In the genomic region with DNA sequence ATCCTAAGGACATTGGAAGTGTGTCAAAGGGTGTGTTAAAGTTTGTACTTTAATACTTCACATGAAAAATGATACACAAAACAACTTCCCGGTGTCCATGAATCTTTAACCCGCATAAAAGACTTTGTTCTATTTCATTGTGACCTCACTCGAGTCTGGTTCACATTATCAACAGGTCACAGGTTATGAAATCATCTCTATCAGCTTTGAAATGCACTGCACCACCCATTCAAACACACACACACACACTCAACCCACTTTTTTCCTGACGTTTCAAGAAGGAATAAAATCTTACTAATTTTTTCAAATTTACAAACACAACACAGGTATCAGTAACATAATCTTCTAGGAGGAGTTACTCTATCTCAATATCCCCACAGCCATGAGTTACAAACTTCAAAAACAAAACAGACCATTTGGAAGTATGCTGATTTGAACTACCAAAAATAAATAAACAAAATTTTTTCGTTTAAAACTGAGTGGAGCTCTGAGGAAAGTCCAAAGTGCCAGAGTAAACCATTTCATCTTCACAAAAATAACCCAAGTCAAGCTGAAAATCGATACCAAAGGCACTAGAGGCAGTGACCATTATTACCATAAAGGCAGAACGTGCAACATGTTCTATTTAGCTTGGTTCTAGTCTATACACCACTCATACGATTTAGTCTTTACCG, we compare ENCODE assay signal across 1 cellular context.
TF ChIP-seq lines count a peak whose summit lies in the region.

No MANE protein-coding gene starts in this region.

TF ChIP-seq in IMR-90, 13 proteins besides CTCF, POLR2A, EP300 and RAD21:
- no peak for TF ChIP-seq FOS (IDR thresholded peaks at IDR 0.05; ENCODE audit: low read depth, low read length)
- no peak for TF ChIP-seq CHD1 (IDR thresholded peaks at IDR 0.05; ENCODE audit: low read depth, low read length)
- no peak for TF ChIP-seq RCOR1 (IDR thresholded peaks at IDR 0.05; ENCODE audit: insufficient replicate concordance, low read length)
- TF ChIP-seq MAZ (IDR thresholded peaks at IDR 0.05; ENCODE audit: borderline replicate concordance, low read depth, low read length): no peak
- TF ChIP-seq USF2 (IDR thresholded peaks at IDR 0.05; ENCODE audit: low read depth, low read length): no peak
- no peak for TF ChIP-seq MAFK (IDR thresholded peaks at IDR 0.05; ENCODE audit: low read depth, low read length)
- no peak; the same call in 1 of the 2 replicates for TF ChIP-seq CEBPB (IDR thresholded peaks at IDR 0.05; ENCODE audit: low read depth, low read length)
- TF ChIP-seq SMC3 (IDR thresholded peaks at IDR 0.05; ENCODE audit: low read depth, low read length): no peak
- no peak for TF ChIP-seq NFE2L2 (IDR thresholded peaks at IDR 0.05; ENCODE audit: low read depth, low read length)
- no peak for TF ChIP-seq RFX5 (IDR thresholded peaks at IDR 0.05; ENCODE audit: low read depth, low read length)
- TF ChIP-seq MXI1 (IDR thresholded peaks at IDR 0.05; ENCODE audit: borderline replicate concordance, low read depth, low read length): no peak
- no peak for TF ChIP-seq BHLHE40 (IDR thresholded peaks at IDR 0.05; ENCODE audit: low read depth, low read length)
